16 cellular contexts compared by ENCODE assay signal in the genomic region with DNA sequence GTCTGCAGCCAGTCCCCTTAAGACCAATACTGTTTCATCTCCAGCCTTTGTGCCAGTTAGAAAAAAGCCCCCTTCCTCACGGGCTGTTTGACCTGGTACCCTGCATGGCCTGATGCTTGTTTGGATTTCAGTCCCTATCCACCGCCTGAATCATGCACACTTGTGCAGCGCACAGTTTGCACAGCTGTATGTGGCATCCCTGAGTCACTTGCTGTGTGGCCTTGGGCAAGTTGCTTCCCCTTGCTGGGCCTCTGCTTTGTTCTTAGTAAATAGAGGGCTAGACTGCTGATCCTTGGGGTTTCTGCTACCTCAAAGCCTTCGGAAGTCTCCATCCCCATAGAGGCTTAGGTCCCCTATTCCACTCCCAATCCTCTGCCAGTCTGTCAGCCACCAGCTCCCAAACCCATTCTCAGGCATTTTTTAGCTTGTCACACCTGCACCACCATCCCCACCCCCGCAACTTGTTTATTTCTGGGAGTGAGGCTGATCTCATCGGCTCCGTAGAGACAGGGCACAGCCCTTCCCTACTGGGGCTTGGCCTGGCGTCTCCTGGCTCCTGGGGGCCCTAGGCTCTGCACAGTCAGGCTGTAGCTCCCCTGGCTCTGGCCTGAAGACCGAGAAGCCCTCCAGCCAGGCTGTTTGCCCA. TPM values are rescaled to one million over a fixed set of nuclear protein-coding genes. Genes with fewer than 3 reads are reported as not detected.
DNase-seq lines count a peak whose midpoint lies in the region; ATAC-seq and TF ChIP-seq lines count a peak whose summit lies in the region.
"Had no signal": no experiment of that assay in that cellular context is flagged by ENCODE, and none has a peak within 500 bp of the region (broad histone marks: within the 10 kb centered on the region; RNA-seq: fewer than 3 reads in every experiment).

No MANE protein-coding gene starts in this region.

- H3K4me2 ChIP-seq in skeletal muscle satellite cell (ENCODE audit: low read length): no peak overlapping the region

- DNase-seq in DMS 273 (lab: John Stamatoyannopoulos, UW; ENCODE audit: unreplicated experiment) (peak; percentile 51), DMS 273 treated with DMSO at 0.1 percent for 48 hours (lab: John Stamatoyannopoulos, UW) (no peak), RWPE2 (ENCODE audit: low spot score) (no peak), esophagus squamous epithelium (lab: John Stamatoyannopoulos, UW) (no peak), NCI-H1436 (lab: John Stamatoyannopoulos, UW) (no peak)
- DNase-seq: activated naive CD8-positive, alpha-beta T cell treated with anti-CD3 and anti-CD28 coated beads for 36 hours; KG1; occipital lobe; stimulated activated CD4-positive, alpha-beta T cell treated with anti-CD3 and anti-CD28 coated beads, Interleukin-4, amount 100 ng/mL, for 24 hours had no signal

- H3K4me3 ChIP-seq in RWPE2 (ENCODE audit: severe bottlenecking) (no peak overlapping the region), esophagus squamous epithelium (no peak overlapping the region), skeletal muscle satellite cell (ENCODE audit: low read length) (no peak overlapping the region)
- H3K4me3 ChIP-seq: dorsolateral prefrontal cortex had no signal

- TF ChIP-seq POLR2A in esophagus squamous epithelium (IDR thresholded peaks at IDR 0.05): no peak

- H3K9me3 ChIP-seq in RWPE2 (ENCODE audit: severe bottlenecking) (no peaks in the 10 kb centered on the region), esophagus squamous epithelium (no peaks in the 10 kb centered on the region), skeletal muscle satellite cell (replicated peaks; ENCODE audit: low read length) (no peaks in the 10 kb centered on the region)

- H3K4me1 ChIP-seq in RWPE2 (ENCODE audit: insufficient read depth, poor library complexity, severe bottlenecking) (peaks cover 44% of the 10 kb centered on the region), esophagus squamous epithelium (peaks cover 28 to 76% (median 40%) of the 10 kb centered on the region in 3 donors), skeletal muscle satellite cell (ENCODE audit: control insufficient read depth, insufficient read depth, low read length) (peaks cover 78% of the 10 kb centered on the region)

- TF ChIP-seq CTCF in RWPE2 (IDR thresholded peaks at IDR 0.05; ENCODE audit: poor library complexity, severe bottlenecking) (no peak), esophagus squamous epithelium (IDR thresholded peaks at IDR 0.05) (no peak)

- H3K36me3 ChIP-seq in RWPE2 (ENCODE audit: low read depth) (peaks cover 7% of the 10 kb centered on the region; the same call in 1 of the 2 replicates), esophagus squamous epithelium (peaks cover 0 to 4% (median 0%) of the 10 kb centered on the region in 3 donors), skeletal muscle satellite cell (ENCODE audit: insufficient read depth, low read length) (no peaks in the 10 kb centered on the region)

- H3K27ac ChIP-seq in RWPE2 (ENCODE audit: poor library complexity, severe bottlenecking) (peak overlapping the region; percentile 92), esophagus squamous epithelium (peak overlapping the region; percentile 74 to 91 (median 82))
- H3K27ac ChIP-seq: 22Rv1 had no signal

- H3K27me3 ChIP-seq in RWPE2 (ENCODE audit: insufficient read depth, poor library complexity, severe bottlenecking) (no peaks in the 10 kb centered on the region), esophagus squamous epithelium (no peaks in the 10 kb centered on the region), skeletal muscle satellite cell (ENCODE audit: control insufficient read depth, insufficient read depth, low read length) (no peaks in the 10 kb centered on the region)
- H3K27me3 ChIP-seq: dorsolateral prefrontal cortex had no signal

- peak overlapping the region; percentile 18 for H3K9ac ChIP-seq in skeletal muscle satellite cell (ENCODE audit: low read depth, low read length)

- WGBS in esophagus squamous epithelium, 2 donors: 48 to 53% methylated on average over 4 to 6 of the region's 9 CpGs

- ATAC-seq in RWPE2 (ENCODE audit: low read depth) (no peak), GM21423 (IDR thresholded peaks at IDR 0.05; ENCODE audit: unreplicated experiment) (no peak), HG03457 (IDR thresholded peaks at IDR 0.05; ENCODE audit: unreplicated experiment) (no peak)
- ATAC-seq: HCT116 had no signal

- intact Hi-C loops in esophagus squamous epithelium (cut with DNase I): no loop called here

RNA-seq across cellular contexts. Expression of a gene that starts 8.8 kb away (rescaled TPM):
- total RNA-seq in esophagus squamous epithelium: 10 to 100 TPM; 11.4 to 39.6 (median 16.5) TPM
- under 0.01 and 1.5 TPM in 2 replicates for total RNA-seq in skeletal muscle satellite cell (2012; rRNA removed)
- total RNA-seq: activated naive CD8-positive, alpha-beta T cell treated with anti-CD3 and anti-CD28 coated beads for 36 hours; occipital lobe; T-helper 2 cell treated with Interferon-gamma antibody and Interleukin-4, amounts not matched to agents 100 ng/mL and 5 ng/mL, for 36 hours had no signal

RNA-seq across cellular contexts. Expression of a gene that starts 50.0 kb away (rescaled TPM):
- 100 to 1,000 TPM in 1 of 4 donors, 10 to 100 TPM in 3; 18.7 to 118 (median 64.4) TPM for total RNA-seq in esophagus squamous epithelium
- 2.3 and 12.5 TPM in 2 replicates for total RNA-seq in skeletal muscle satellite cell (2012; rRNA removed)
- total RNA-seq: occipital lobe had no signal
